In genomic region chr2:160261731-160262130, GRCh38 we compare ENCODE assay signal across 15 cellular contexts.
DNase-seq lines count a peak whose midpoint lies in the region; ATAC-seq and TF ChIP-seq lines count a peak whose summit lies in the region.
"Had no signal": no experiment of that assay in that cellular context is flagged by ENCODE, and none has a peak within 500 bp of the region (broad histone marks: within the 10 kb centered on the region; RNA-seq: fewer than 3 reads in every experiment).

No MANE protein-coding gene starts in this region.

- H3K79me2 ChIP-seq in fibroblast of lung (ENCODE audit: control insufficient read depth, insufficient read depth, low read length) = no peaks in the 10 kb centered on the region

- no peaks in the 10 kb centered on the region for H3K36me3 ChIP-seq in fibroblast of lung (ENCODE audit: control insufficient read depth, insufficient read depth, low read length)
- no peaks in the 10 kb centered on the region for H3K36me3 ChIP-seq in right lobe of liver
- H3K36me3 ChIP-seq in vagina = no peaks in the 10 kb centered on the region
- H3K36me3 ChIP-seq: BLaER1 treated with 17β-estradiol and CSF1 and Interleukin-3, amounts not matched to agents 10 nM and 100 nM had no signal

- WGBS in right lobe of liver (ENCODE audit: insufficient coverage, low coverage, low lambda C conversion rate, missing lambda C conversion rate) = 70% methylated on average over 2 of the region's 2 CpGs

- H3K4me2 ChIP-seq in fibroblast of lung (ENCODE audit: extremely low read depth, insufficient read depth, low read length) = no peak overlapping the region
- H3K4me2 ChIP-seq: BLaER1 treated with 17β-estradiol and CSF1 and Interleukin-3, amounts not matched to agents 10 nM and 100 nM had no signal

- intact Hi-C loops in right lobe of liver (cut with DNase I) (no loop called here), sciatic nerve (cut with DNase I) (no loop called here), vagina (cut with DNase I) (no loop called here)

- no peaks in the 10 kb centered on the region for H3K9me3 ChIP-seq in fibroblast of lung (ENCODE audit: control insufficient read depth, insufficient read depth, low read depth, low read length)
- H3K9me3 ChIP-seq in right lobe of liver = no peaks in the 10 kb centered on the region
- H3K9me3 ChIP-seq in vagina = no peaks in the 10 kb centered on the region

- peak in 3 of 4 donors; percentile 57 to 80 (median 73) for ATAC-seq in right lobe of liver
- peak; percentile 56 for ATAC-seq in sciatic nerve

- TF ChIP-seq CTCF in AG10803 (conservative IDR thresholded peaks at IDR 0.05; ENCODE audit: low read length) (no peak), fibroblast of lung (conservative IDR thresholded peaks at IDR 0.05 in 1 of 2, IDR thresholded peaks at IDR 0.05 in 1 of 2; ENCODE audit: low read depth in 1 of 2, low read length in 2 of 2) (no peak), right lobe of liver (IDR thresholded peaks at IDR 0.05) (no peak), vagina (IDR thresholded peaks at IDR 0.05) (no peak)

- TF ChIP-seq POLR2A in right lobe of liver (IDR thresholded peaks at IDR 0.05) (no peak), vagina (IDR thresholded peaks at IDR 0.05) (no peak)

- no peak overlapping the region for H2AFZ ChIP-seq in fibroblast of lung (ENCODE audit: low read length)

- DNase-seq in AG10803 (ENCODE audit: low read depth) (peak; percentile 39), fibroblast of lung (ENCODE audit: low read depth in 2 of 2) (peak; percentile 23 to 36), right lobe of liver (no peak), sciatic nerve (ENCODE audit: low spot score) (no peak), vagina (ENCODE audit: extremely low spot score in 2 of 2) (no peak), NCI-H2196 treated with DMSO at 0.1 percent for 48 hours (lab: John Stamatoyannopoulos, UW; ENCODE audit: unreplicated experiment) (no peak), SW480 (ENCODE audit: low spot score) (no peak)
- DNase-seq in activated CD4-positive, alpha-beta T cell treated with anti-CD3 and anti-CD28 coated beads for 4 hours = no peak
- DNase-seq: 8988T; Calu3; CD4-positive, CD25-positive, alpha-beta regulatory T cell; DMS 273 treated with DMSO at 0.1 percent for 48 hours; HCEC 1CT; HFFc6 had no signal

- H3K9ac ChIP-seq in fibroblast of lung (ENCODE audit: insufficient read depth, low read length) = no peak overlapping the region
- H3K9ac ChIP-seq: BLaER1 treated with 17β-estradiol and CSF1 and Interleukin-3, amounts not matched to agents 10 nM and 100 nM had no signal

- H3K27me3 ChIP-seq in fibroblast of lung (ENCODE audit: control insufficient read depth, insufficient read depth, low read length) = no peaks in the 10 kb centered on the region
- no peaks in the 10 kb centered on the region for H3K27me3 ChIP-seq in right lobe of liver
- H3K27me3 ChIP-seq in vagina = no peaks in the 10 kb centered on the region
- H3K27me3 ChIP-seq: BLaER1 treated with 17β-estradiol and CSF1 and Interleukin-3, amounts not matched to agents 10 nM and 100 nM had no signal

- H3K4me3 ChIP-seq in AG10803 (ENCODE audit: low read length) = no peak overlapping the region
- no peak overlapping the region for H3K4me3 ChIP-seq in fibroblast of lung (replicated peaks in 1 of 4; ENCODE audit: control extremely low read depth in 1 of 4, insufficient read depth in 1 of 4, low read depth in 3 of 4, low read length in 4 of 4)
- no peak overlapping the region for H3K4me3 ChIP-seq in right lobe of liver
- H3K4me3 ChIP-seq in vagina = no peak overlapping the region
- H3K4me3 ChIP-seq: BLaER1 treated with 17β-estradiol and CSF1 and Interleukin-3, amounts not matched to agents 10 nM and 100 nM had no signal

- no peak overlapping the region for H3K27ac ChIP-seq in fibroblast of lung (ENCODE audit: insufficient read depth, low read length)
- no peak overlapping the region for H3K27ac ChIP-seq in right lobe of liver
- no peak overlapping the region for H3K27ac ChIP-seq in vagina
- H3K27ac ChIP-seq: BLaER1 treated with 17β-estradiol and CSF1 and Interleukin-3, amounts not matched to agents 10 nM and 100 nM had no signal

- no peaks in the 10 kb centered on the region for H4K20me1 ChIP-seq in fibroblast of lung (ENCODE audit: control insufficient read depth, extremely low read depth, insufficient read depth, low read length)
- H4K20me1 ChIP-seq: BLaER1 treated with 17β-estradiol and CSF1 and Interleukin-3, amounts not matched to agents 10 nM and 100 nM had no signal

- H3K4me1 ChIP-seq in fibroblast of lung (ENCODE audit: control insufficient read depth, extremely low read depth, insufficient read depth, low read length) = no peaks in the 10 kb centered on the region
- no peaks in the 10 kb centered on the region for H3K4me1 ChIP-seq in right lobe of liver
- H3K4me1 ChIP-seq in vagina = peaks cover 8% of the 10 kb centered on the region

Comparison
In these comparisons a context has a peak if more than half of its experiments do, and no peak if none do; other contexts are left out.
1. DNase-seq: peak in AG10803 (single experiment) and fibroblast of lung (2 of 2); none in right lobe of liver (0 of 3), sciatic nerve (single experiment), vagina (0 of 2), activated CD4-positive, alpha-beta T cell treated with anti-CD3 and anti-CD28 coated beads for 4 hours (0 of 2), NCI-H2196 treated with DMSO at 0.1 percent for 48 hours (single experiment) and SW480 (single experiment).